Comparison of ENCODE assay signal across 1 cellular context in the genomic region with DNA sequence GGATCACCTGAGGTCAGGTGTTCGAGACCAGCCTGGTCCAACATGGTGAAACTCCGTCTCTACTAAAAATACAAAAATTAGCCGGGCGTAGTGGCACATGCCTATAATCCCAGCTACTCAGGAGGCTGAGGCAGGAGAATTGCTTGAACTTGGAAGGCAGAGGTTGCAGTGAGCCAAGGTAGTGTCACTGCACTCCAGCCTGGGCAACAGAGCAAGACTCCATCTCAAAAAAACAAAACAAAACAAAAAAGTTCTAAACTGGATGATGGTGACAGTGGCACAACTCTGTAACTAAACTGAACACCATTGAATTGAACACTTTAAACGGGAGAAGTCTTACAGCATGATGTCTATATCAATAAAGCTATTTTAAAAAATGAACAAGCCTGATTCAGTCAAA.
TF ChIP-seq lines count a peak whose summit lies in the region.

No MANE protein-coding gene starts in this region.

TF ChIP-seq in HEK293, 187 proteins besides CTCF, POLR2A, EP300 and RAD21:
- TF ChIP-seq ZNF121 (tag by site-specific recombination; IDR thresholded peaks at IDR 0.05), result peak; percentile 96
